ENCODE assay signal across 19 cellular contexts in genomic region chr6:107400748-107401147, GRCh38. TPM values are rescaled to one million over a fixed set of nuclear protein-coding genes. Genes with fewer than 3 reads are reported as not detected.
DNase-seq lines count a peak whose midpoint lies in the region; ATAC-seq, FAIRE-seq and TF ChIP-seq lines count a peak whose summit lies in the region.
"Had no signal": no experiment of that assay in that cellular context is flagged by ENCODE, and none has a peak within 500 bp of the region (broad histone marks: within the 10 kb centered on the region; RNA-seq: fewer than 3 reads in every experiment).

No MANE protein-coding gene starts in this region.

- H3K4me3 ChIP-seq in bronchial epithelial cell (ENCODE audit: low read depth, low read length) (no peak overlapping the region), mucosa of descending colon (no peak overlapping the region)
- H3K4me3 ChIP-seq: GM23248 had no signal

- H3K27me3 ChIP-seq in bronchial epithelial cell (ENCODE audit: control insufficient read depth, insufficient read depth, low read length): no peaks in the 10 kb centered on the region

- no peaks in the 10 kb centered on the region for H3K27me3 Mint-ChIP-seq in activated T-cell treated with anti-CD3 and anti-CD28 coated beads, Interleukin-2, amount 50 U/mL, for 72 hours (ENCODE audit: low read depth)
- H3K27me3 Mint-ChIP-seq: CD4-positive, alpha-beta T cell had no signal

- peaks cover 27 to 36% of the 10 kb centered on the region in 2 donors for H3K36me3 Mint-ChIP-seq in activated T-cell treated with anti-CD3 and anti-CD28 coated beads, Interleukin-2, amount 50 U/mL, for 72 hours (ENCODE audit: insufficient read depth in 2 of 2)

- H3K36me3 ChIP-seq in bronchial epithelial cell (ENCODE audit: control insufficient read depth, insufficient read depth, low read length): no peaks in the 10 kb centered on the region
- H3K36me3 ChIP-seq in mucosa of descending colon (ENCODE audit: low read depth): no peaks in the 10 kb centered on the region

- no peak overlapping the region for H3K27ac Mint-ChIP-seq in activated T-cell treated with anti-CD3 and anti-CD28 coated beads, Interleukin-2, amount 50 U/mL, for 72 hours
- H3K27ac Mint-ChIP-seq: CD4-positive, alpha-beta T cell had no signal

- intact Hi-C loops in mucosa of descending colon (cut with DNase I, micrococcal nuclease): no loop called here

- peak; percentile 73 for FAIRE-seq in bronchial epithelial cell (lab: Jason Lieb, UNC)
- FAIRE-seq: A204.1, D721Med, GM12891, GM18507, HTR-8/SVneo had no signal

- ATAC-seq in mucosa of descending colon: peak; percentile 66
- ATAC-seq in activated T-cell treated with anti-CD3 and anti-CD28 coated beads, Interleukin-2, amount 50 U/mL, for 72 hours (replicated peaks in 1 of 2): no peak

- TF ChIP-seq CTCF in bronchial epithelial cell (IDR thresholded peaks at IDR 0.05; ENCODE audit: insufficient read depth, low read length, severe bottlenecking): no peak
- TF ChIP-seq CTCF in mucosa of descending colon (IDR thresholded peaks at IDR 0.05): no peak

- peaks cover 15 to 22% of the 10 kb centered on the region in 2 donors for H3K9me3 Mint-ChIP-seq in activated T-cell treated with anti-CD3 and anti-CD28 coated beads, Interleukin-2, amount 50 U/mL, for 72 hours

- no peak overlapping the region for H3K4me3 Mint-ChIP-seq in activated T-cell treated with anti-CD3 and anti-CD28 coated beads, Interleukin-2, amount 50 U/mL, for 72 hours
- H3K4me3 Mint-ChIP-seq: CD4-positive, alpha-beta T cell had no signal

- peak; percentile 35 for DNase-seq in NCI-H146 treated with DMSO at 0.1 percent for 48 hours (lab: John Stamatoyannopoulos, UW; ENCODE audit: unreplicated experiment)
- DNase-seq in bronchial epithelial cell (ENCODE audit: low read depth): no peak
- DNase-seq in mucosa of descending colon: peak in 1 of 3 donors; percentile 26
- DNase-seq in activated T-cell treated with anti-CD3 and anti-CD28 coated beads, Interleukin-2, amount 50 U/mL, for 72 hours: no peak
- no peak for DNase-seq in NCI-H748 treated with DMSO at 0.1 percent for 48 hours (lab: John Stamatoyannopoulos, UW)
- DNase-seq in hippocampal formation (lab: John Stamatoyannopoulos, UW): no peak
- no peak for DNase-seq in NOMO-1 treated with dmso at 0.1 percent for 144 hours (lab: John Stamatoyannopoulos, UW; ENCODE audit: unreplicated experiment)
- DNase-seq: ACHN; AML-193; Caco-2; CD4-positive, alpha-beta T cell; GM23248; HCEC 1CT; IMR-90 had no signal

- H3K4me1 ChIP-seq in mucosa of descending colon (ENCODE audit: low read depth): peaks cover 12% of the 10 kb centered on the region
- H3K4me1 ChIP-seq: Caco-2 had no signal

- H3K9me3 ChIP-seq in mucosa of descending colon: peaks cover 23% of the 10 kb centered on the region
- H3K9me3 ChIP-seq: Caco-2 had no signal

- no peaks in the 10 kb centered on the region for H3K4me1 Mint-ChIP-seq in activated T-cell treated with anti-CD3 and anti-CD28 coated beads, Interleukin-2, amount 50 U/mL, for 72 hours (ENCODE audit: low read depth)

RNA-seq across cellular contexts. Expression of gene PDSS2, which starts 58.6 kb away (rescaled TPM):
- total RNA-seq in bronchial epithelial cell: 8.2 and 18.2 TPM in 2 replicates
- 10 to 100 TPM; 16.2 to 26.3 (median 25.6) TPM for total RNA-seq in mucosa of descending colon
- 10 to 100 TPM; 12.1 to 14.3 TPM for total RNA-seq in activated T-cell treated with anti-CD3 and anti-CD28 coated beads, Interleukin-2, amount 50 U/mL, for 72 hours
